Comparison of ENCODE assay signal across 8 cellular contexts in genomic region chr3:49104427-49105291, GRCh38. TPM values are rescaled to one million over a fixed set of nuclear protein-coding genes. Genes with fewer than 3 reads are reported as not detected.
A peak's percentile ranks its signal among the peaks of the same experiment; 100 is the strongest.
DNase-seq lines count a peak whose midpoint lies in the region; ATAC-seq, FAIRE-seq and TF ChIP-seq lines count a peak whose summit lies in the region.

TSS of gene QARS1 (minus strand) at chr3:49104757. CDS start at chr3:49104733, 24 bp downstream.

- no peaks in the 10 kb centered on the region for H4K20me1 ChIP-seq in keratinocyte (ENCODE audit: control insufficient read depth, extremely low read depth, insufficient read depth, low read length)

- peak within 1 kb of the TSS; percentile 92 for H3K4me2 ChIP-seq in keratinocyte (ENCODE audit: control insufficient read depth, extremely low read depth, insufficient read depth, low read depth, low read length)

- peak within 1 kb of the TSS; percentile 86 for H3K9ac ChIP-seq in keratinocyte (ENCODE audit: control insufficient read depth, extremely low read depth, insufficient read depth, low read length)

- H3K36me3 ChIP-seq in keratinocyte (ENCODE audit: control insufficient read depth in 2 of 2, extremely low read depth in 1 of 2, insufficient read depth in 2 of 2, low read length in 2 of 2): peaks cover 33 to 37% of the 10 kb centered on the region in 2 experiments

- H3K27me3 ChIP-seq in keratinocyte (ENCODE audit: control insufficient read depth, extremely low read depth, insufficient read depth, low read length): no peaks in the 10 kb centered on the region

- DNase-seq in AG08396 (ENCODE audit: low spot score): peak; percentile 97
- peak; percentile 63 for DNase-seq in NCI-H446 treated with DMSO at 0.1 percent for 48 hours (lab: John Stamatoyannopoulos, UW)
- DNase-seq in activated CD4-positive, CD25-positive, alpha-beta regulatory T cell treated with anti-CD3 and anti-CD28 coated beads, Interleukin-2, amount 50 U/mL, for 72 hours: peak; percentile 87
- DNase-seq in cerebellar cortex (ENCODE audit: low spot score): peak; percentile 97
- DNase-seq in keratinocyte (ENCODE audit: low read depth, low spot score): peak; percentile 58
- DNase-seq in stimulated activated CD4-positive, alpha-beta T cell treated with anti-CD3 and anti-CD28 coated beads, Interleukin-12 subunit alpha, Interleukin-12 subunit beta, amount 100 ng/mL, for 48 hours (ENCODE audit: low read depth in 2 of 3, low spot score in 1 of 3): peak; percentile 76 to 83 (median 78)

- peak; percentile 52 for FAIRE-seq in keratinocyte (lab: Jason Lieb, UNC)

- peaks cover 16% of the 10 kb centered on the region for H3K79me2 ChIP-seq in keratinocyte (ENCODE audit: control insufficient read depth, insufficient read depth, low read length)

- peak; percentile 83 for ATAC-seq in GM19023 (IDR thresholded peaks at IDR 0.05; ENCODE audit: unreplicated experiment)
- peak; percentile 85 for ATAC-seq in HG03342 (IDR thresholded peaks at IDR 0.05; ENCODE audit: unreplicated experiment)

- no peak for TF ChIP-seq CTCF in keratinocyte (optimal IDR thresholded peaks at IDR 0.05 in 1 of 3, IDR thresholded peaks at IDR 0.05 in 1 of 3, conservative IDR thresholded peaks at IDR 0.05 in 1 of 3; ENCODE audit: extremely low read depth in 1 of 3, insufficient read depth in 2 of 3, low read length in 3 of 3)

- H3K4me1 ChIP-seq in keratinocyte (ENCODE audit: control insufficient read depth, extremely low read depth, insufficient read depth, low read length): peaks cover 7% of the 10 kb centered on the region

- H2AFZ ChIP-seq in keratinocyte (ENCODE audit: control insufficient read depth, low read length): peak within 1 kb of the TSS; percentile 97

- dilution Hi-C loops in keratinocyte (cut with MboI; ENCODE audit: extremely low pct_ligation_motif_present, low sequenced_read_pairs): no loop called here

- no peaks in the 10 kb centered on the region for H3K9me1 ChIP-seq in keratinocyte (ENCODE audit: control insufficient read depth, extremely low read depth, insufficient read depth, low read length)

- peak within 1 kb of the TSS; percentile 71 for H3K27ac ChIP-seq in keratinocyte (ENCODE audit: control insufficient read depth, insufficient read depth, low read length)

- H3K4me3 ChIP-seq in keratinocyte (ENCODE audit: control insufficient read depth in 2 of 3, extremely low read depth in 1 of 3, insufficient read depth in 2 of 3, low read depth in 1 of 3, low read length in 3 of 3): peak within 1 kb of the TSS; percentile 77 to 95 (median 80)

- H3K9me3 ChIP-seq in keratinocyte (ENCODE audit: control insufficient read depth, low read depth, low read length): no peaks in the 10 kb centered on the region

RNA-seq across cellular contexts. Expression of gene QARS1, which starts in this region (rescaled TPM):
- 131 to 177 TPM (median 162 TPM) in 3 replicates for polyA plus RNA-seq in keratinocyte
- polyA plus RNA-seq in keratinocyte (2011; ENCODE audit: low read depth): 138 TPM
- 93.9 and 130 TPM in 2 replicates for polyA plus RNA-seq in keratinocyte (2011; cell fraction: cytosol; rRNA removed)
- 323 and 380 TPM in 2 replicates for polyA plus RNA-seq in keratinocyte (2011; cell fraction: nucleus; rRNA removed)
- 145 and 197 TPM in 2 replicates for polyA plus RNA-seq in keratinocyte (2012; ENCODE audit: low replicate concordance)
- 135 to 414 TPM (median 182 TPM) in 3 replicates for polyA minus RNA-seq in keratinocyte
- 87.5 TPM for polyA minus RNA-seq in keratinocyte (2011; cell fraction: cytosol; rRNA and poly(A)+ RNA removed)
- polyA minus RNA-seq in keratinocyte (2011; cell fraction: nucleus; rRNA and poly(A)+ RNA removed): 154 and 187 TPM in 2 replicates

Comparison
In these comparisons a context has a peak if more than half of its experiments do, and no peak if none do; other contexts are left out.
1. Peak in every context shown above with its lines: DNase-seq, ATAC-seq, H3K4me3 ChIP-seq and H3K27ac ChIP-seq.